ENCODE assay signal across 33 cellular contexts in the genomic region with DNA sequence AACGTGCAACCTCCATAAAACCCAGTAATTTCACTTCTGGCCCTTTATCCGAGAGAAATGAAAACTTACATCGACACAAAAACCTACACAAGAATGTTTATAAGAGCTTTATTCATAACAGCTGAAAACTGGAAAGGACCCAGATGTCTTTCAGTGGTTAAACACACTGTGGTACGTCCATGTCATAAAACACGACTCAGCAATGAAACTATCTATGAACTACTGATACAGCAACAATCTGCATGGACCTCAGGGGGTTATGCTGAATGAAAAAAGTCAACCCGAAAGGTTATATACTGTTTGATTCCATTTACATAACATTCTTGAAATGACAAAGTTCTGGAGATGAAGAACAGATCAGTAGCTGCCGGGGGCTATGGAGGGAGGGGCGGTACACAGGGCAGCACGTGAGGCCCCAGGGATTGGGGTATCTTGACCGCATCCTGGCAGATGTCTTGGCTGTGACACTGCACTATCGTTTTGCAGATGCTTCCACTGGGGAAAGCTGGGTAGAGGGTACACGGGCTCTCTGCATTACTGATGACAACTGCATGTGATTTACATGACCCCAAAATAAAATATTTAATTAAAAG. TPM values are rescaled to one million over a fixed set of nuclear protein-coding genes. Genes with fewer than 3 reads are reported as not detected.
DNase-seq lines count a peak whose midpoint lies in the region; ATAC-seq and TF ChIP-seq lines count a peak whose summit lies in the region.
"Had no signal": no experiment of that assay in that cellular context is flagged by ENCODE, and none has a peak within 500 bp of the region (broad histone marks: within the 10 kb centered on the region; RNA-seq: fewer than 3 reads in every experiment).

No MANE protein-coding gene starts in this region.

- POLR2A ChIA-PET in CD8-positive, alpha-beta memory T cell (lab: Charles Lee) = no interaction called here
- POLR2A ChIA-PET in naive thymus-derived CD8-positive, alpha-beta T cell (lab: Charles Lee) = no interaction called here

- no peak overlapping the region for H3K27ac ChIP-seq in CD8-positive, alpha-beta memory T cell (ENCODE audit: low read depth, low read length)
- H3K27ac ChIP-seq in tibial artery = no peak overlapping the region
- H3K27ac ChIP-seq: KMS-11, pancreas, SJSA1, suprapubic skin had no signal

- H3K4me3 Mint-ChIP-seq in CD8-positive, alpha-beta memory T cell = peak overlapping the region in 1 of 7 donors; percentile 50
- peak overlapping the region; percentile 62 for H3K4me3 Mint-ChIP-seq in activated T-helper 17 cell treated with anti-CD3 and anti-CD28 coated beads, Interleukin-2, amount 50 U/mL, for 72 hours
- H3K4me3 Mint-ChIP-seq in naive thymus-derived CD8-positive, alpha-beta T cell = peak overlapping the region in 6 of 10 donors; percentile 7 to 59 (median 34)
- H3K4me3 Mint-ChIP-seq: CD14-positive monocyte, nephron progenitor cell had no signal

- peaks cover 9% of the 10 kb centered on the region for H3K4me1 ChIP-seq in CD8-positive, alpha-beta memory T cell (ENCODE audit: insufficient read depth, low read length)
- H3K4me1 ChIP-seq in tibial artery = peaks cover 0 to 15% (median 2%) of the 10 kb centered on the region in 4 donors
- H3K4me1 ChIP-seq: pancreas, SJSA1 had no signal

- H3K27me3 ChIP-seq in CD8-positive, alpha-beta memory T cell (ENCODE audit: insufficient read depth, low read length, poor library complexity, severe bottlenecking) = no peaks in the 10 kb centered on the region
- H3K27me3 ChIP-seq in tibial artery = no peaks in the 10 kb centered on the region
- H3K27me3 ChIP-seq: pancreas, SJSA1, suprapubic skin had no signal

- TF ChIP-seq CTCF in tibial artery (IDR thresholded peaks at IDR 0.05) = no peak

- peaks cover 0 to 32% (median 4%) of the 10 kb centered on the region in 3 donors for H3K36me3 Mint-ChIP-seq in CD8-positive, alpha-beta memory T cell
- H3K36me3 Mint-ChIP-seq in activated T-helper 17 cell treated with anti-CD3 and anti-CD28 coated beads, Interleukin-2, amount 50 U/mL, for 72 hours (ENCODE audit: low read depth) = peaks cover 39% of the 10 kb centered on the region
- peaks cover 0 to 37% (median 5%) of the 10 kb centered on the region in 3 donors for H3K36me3 Mint-ChIP-seq in naive thymus-derived CD8-positive, alpha-beta T cell

- no peak overlapping the region for H3K4me3 ChIP-seq in CD8-positive, alpha-beta memory T cell (ENCODE audit: low read length)
- no peak overlapping the region for H3K4me3 ChIP-seq in tibial artery
- H3K4me3 ChIP-seq: pancreas, SJSA1, smooth muscle cell, suprapubic skin had no signal

- peak; percentile 20 for ATAC-seq in activated T-helper 17 cell treated with anti-CD3 and anti-CD28 coated beads, Interleukin-2, amount 50 U/mL, for 72 hours (replicated peaks)
- no peak for ATAC-seq in naive thymus-derived CD8-positive, alpha-beta T cell
- ATAC-seq: pancreas had no signal

- H3K27ac Mint-ChIP-seq in CD8-positive, alpha-beta memory T cell = peak overlapping the region in 5 of 8 donors; percentile 32 to 78 (median 38)
- peak overlapping the region; percentile 29 for H3K27ac Mint-ChIP-seq in activated T-helper 17 cell treated with anti-CD3 and anti-CD28 coated beads, Interleukin-2, amount 50 U/mL, for 72 hours
- peak overlapping the region in 3 of 10 donors; percentile 32 to 74 (median 51) for H3K27ac Mint-ChIP-seq in naive thymus-derived CD8-positive, alpha-beta T cell
- H3K27ac Mint-ChIP-seq: CD14-positive monocyte had no signal

- H3K4me1 Mint-ChIP-seq in CD8-positive, alpha-beta memory T cell = peaks cover 37 to 47% (median 45%) of the 10 kb centered on the region in 3 donors
- H3K4me1 Mint-ChIP-seq in activated T-helper 17 cell treated with anti-CD3 and anti-CD28 coated beads, Interleukin-2, amount 50 U/mL, for 72 hours = peaks cover 29% of the 10 kb centered on the region
- H3K4me1 Mint-ChIP-seq in naive thymus-derived CD8-positive, alpha-beta T cell = peaks cover 17 to 51% (median 44%) of the 10 kb centered on the region in 4 donors

- peaks cover 0 to under 1% (median 0%) of the 10 kb centered on the region in 5 donors for H3K9me3 Mint-ChIP-seq in CD8-positive, alpha-beta memory T cell
- no peaks in the 10 kb centered on the region for H3K9me3 Mint-ChIP-seq in activated T-helper 17 cell treated with anti-CD3 and anti-CD28 coated beads, Interleukin-2, amount 50 U/mL, for 72 hours
- H3K9me3 Mint-ChIP-seq in naive thymus-derived CD8-positive, alpha-beta T cell = no peaks in the 10 kb centered on the region
- H3K9me3 Mint-ChIP-seq: nephron progenitor cell had no signal

- H3K9me3 ChIP-seq in CD8-positive, alpha-beta memory T cell (ENCODE audit: low read length) = no peaks in the 10 kb centered on the region
- H3K9me3 ChIP-seq in tibial artery = no peaks in the 10 kb centered on the region
- H3K9me3 ChIP-seq: pancreas, SJSA1, suprapubic skin had no signal

- DNase-seq in activated effector memory CD4-positive, alpha-beta T cell treated with anti-CD3 and anti-CD28 coated beads, Interleukin-2, amount 50 U/mL, for 16 hours = peak; percentile 31
- DNase-seq in activated effector memory CD4-positive, alpha-beta T cell treated with Interleukin-2 at 50 U/mL for 16 hours = no peak
- DNase-seq in CD8-positive, alpha-beta memory T cell = no peak
- no peak for DNase-seq in naive thymus-derived CD8-positive, alpha-beta T cell
- DNase-seq in DMS53 (lab: John Stamatoyannopoulos, UW) (no peak), tibial artery (no peak), ecto neural progenitor cell (ENCODE audit: low spot score) (no peak)
- DNase-seq: activated CD4-positive, alpha-beta T cell treated with anti-CD3 and anti-CD28 coated beads for 1 hour; activated gamma-delta T cell; anterior cingulate cortex; effector memory CD4-positive, alpha-beta T cell; EL; erythroblast; midbrain; NCI-H146; NCI-H446 treated with DMSO at 0.1 percent for 48 hours; NCI-H82; nephron progenitor cell; pancreas; retina; stimulated activated CD4-positive, alpha-beta T cell treated with anti-CD3 and anti-CD28 coated beads, Interleukin-1b, Interleukin-23, amount 100 ng/mL, for 48 hours had no signal

- CTCF ChIA-PET in CD8-positive, alpha-beta memory T cell (lab: Charles Lee) = no interaction called here

- intact Hi-C loops in tibial artery (cut with DNase I; ENCODE audit: low total_unique reads) = no loop called here

- H3K36me3 ChIP-seq in CD8-positive, alpha-beta memory T cell (ENCODE audit: insufficient read depth, low read length) = no peaks in the 10 kb centered on the region
- peaks cover 0 to 13% (median 6%) of the 10 kb centered on the region in 3 donors for H3K36me3 ChIP-seq in tibial artery
- H3K36me3 ChIP-seq: pancreas had no signal

- no peaks in the 10 kb centered on the region for H3K27me3 Mint-ChIP-seq in CD8-positive, alpha-beta memory T cell
- no peaks in the 10 kb centered on the region for H3K27me3 Mint-ChIP-seq in activated T-helper 17 cell treated with anti-CD3 and anti-CD28 coated beads, Interleukin-2, amount 50 U/mL, for 72 hours
- no peaks in the 10 kb centered on the region for H3K27me3 Mint-ChIP-seq in naive thymus-derived CD8-positive, alpha-beta T cell

RNA-seq across cellular contexts. Expression of a gene that starts 4.1 kb away (rescaled TPM):
- total RNA-seq in CD8-positive, alpha-beta memory T cell = 1 to 10 TPM; 7.2 to 8.3 TPM
- 5.3 TPM for polyA plus RNA-seq in CD8-positive, alpha-beta memory T cell
- 10 to 100 TPM in 1 of 2 donors, 1 to 10 TPM in 1; 6.4 to 10.5 TPM for total RNA-seq in activated T-helper 17 cell treated with anti-CD3 and anti-CD28 coated beads, Interleukin-2, amount 50 U/mL, for 72 hours
- 10 to 100 TPM in 1 of 2 experiments, 1 to 10 TPM in 1; 8.4 to 10.1 TPM for total RNA-seq in naive thymus-derived CD8-positive, alpha-beta T cell
- 1 to 10 TPM; 3.2 to 4.4 (median 3.5) TPM for polyA plus RNA-seq in naive thymus-derived CD8-positive, alpha-beta T cell

RNA-seq across cellular contexts. Expression of a gene that starts 4.2 kb away (rescaled TPM):
- total RNA-seq in CD8-positive, alpha-beta memory T cell = 100 to 1,000 TPM; 168 to 171 TPM
- 237 TPM for polyA plus RNA-seq in CD8-positive, alpha-beta memory T cell
- total RNA-seq in activated T-helper 17 cell treated with anti-CD3 and anti-CD28 coated beads, Interleukin-2, amount 50 U/mL, for 72 hours = 100 to 1,000 TPM; 132 to 177 TPM
- total RNA-seq in naive thymus-derived CD8-positive, alpha-beta T cell = 100 to 1,000 TPM; 130 to 137 TPM
- polyA plus RNA-seq in naive thymus-derived CD8-positive, alpha-beta T cell = 100 to 1,000 TPM; 160 to 200 (median 165) TPM

RNA-seq across cellular contexts. Expression of a gene that starts 22.6 kb away (rescaled TPM):
- total RNA-seq in CD8-positive, alpha-beta memory T cell = not detected
- not detected for polyA plus RNA-seq in CD8-positive, alpha-beta memory T cell
- total RNA-seq in activated T-helper 17 cell treated with anti-CD3 and anti-CD28 coated beads, Interleukin-2, amount 50 U/mL, for 72 hours = not detected
- not detected for total RNA-seq in naive thymus-derived CD8-positive, alpha-beta T cell
- under 1 TPM in 2 of 3 donors, not detected in 1; 0.13 to 0.31 TPM for polyA plus RNA-seq in naive thymus-derived CD8-positive, alpha-beta T cell
- total RNA-seq: HT1080; pancreas; RPMI7951; SJSA1; smooth muscle cell; suprapubic skin; T-helper 1 cell treated with Interleukin-12 subunit alpha and Interleukin-12 subunit beta and Interleukin-4 antibody, amounts not matched to agents 30 ng/mL and 1 ng/mL, for 36 hours; ureter had no signal
- polyA plus RNA-seq: CD14-positive monocyte, keratinocyte, liver, pancreas, smooth muscle cell had no signal

RNA-seq across cellular contexts. Expression of a gene that starts 57.5 kb away (rescaled TPM):
- total RNA-seq in CD8-positive, alpha-beta memory T cell = 100 to 1,000 TPM in 1 of 2 experiments, 10 to 100 TPM in 1; 100.0 to 105 TPM
- 194 TPM for polyA plus RNA-seq in CD8-positive, alpha-beta memory T cell
- 10 to 100 TPM; 64.5 to 83.0 TPM for total RNA-seq in activated T-helper 17 cell treated with anti-CD3 and anti-CD28 coated beads, Interleukin-2, amount 50 U/mL, for 72 hours
- 10 to 100 TPM; 92.5 to 98.2 TPM for total RNA-seq in naive thymus-derived CD8-positive, alpha-beta T cell
- 100 to 1,000 TPM; 183 to 223 (median 211) TPM for polyA plus RNA-seq in naive thymus-derived CD8-positive, alpha-beta T cell
